In genomic region chr13:31742102-31742695, GRCh38 we compare ENCODE assay signal across 9 cellular contexts. TPM values are rescaled to one million over a fixed set of nuclear protein-coding genes. Genes with fewer than 3 reads are reported as not detected.
DNase-seq lines count a peak whose midpoint lies in the region; ATAC-seq lines count a peak whose summit lies in the region.
"Had no signal": no experiment of that assay in that cellular context is flagged by ENCODE, and none has a peak within 500 bp of the region (broad histone marks: within the 10 kb centered on the region; RNA-seq: fewer than 3 reads in every experiment).

No MANE protein-coding gene starts in this region.

- H3K27me3 ChIP-seq in skeletal muscle satellite cell (ENCODE audit: control insufficient read depth, insufficient read depth, low read length) = no peaks in the 10 kb centered on the region

- peak; percentile 65 for ATAC-seq in GM21825 (IDR thresholded peaks at IDR 0.05; ENCODE audit: unreplicated experiment)

- H3K36me3 ChIP-seq in skeletal muscle satellite cell (ENCODE audit: insufficient read depth, low read length) = no peaks in the 10 kb centered on the region

- peak overlapping the region; percentile 60 for H3K4me2 ChIP-seq in skeletal muscle satellite cell (ENCODE audit: low read length)

- DNase-seq in GM04504 (ENCODE audit: low read depth) (peak; percentile 54), M059J (ENCODE audit: low read depth) (peak; percentile 69), T follicular helper cell (ENCODE audit: low read depth) (peak; percentile 25), anterior cingulate cortex (lab: John Stamatoyannopoulos, UW) (peak in 51 of 58 donors; percentile 3 to 71 (median 20)), hypothalamus (lab: John Stamatoyannopoulos, UW) (peak in 41 of 51 donors; percentile 1 to 70 (median 19)), T1000 (lab: John Stamatoyannopoulos, UW) (no peak)

- H3K9me3 ChIP-seq in skeletal muscle satellite cell (replicated peaks; ENCODE audit: low read length) = no peaks in the 10 kb centered on the region

- peak overlapping the region; percentile 62 for H3K9ac ChIP-seq in skeletal muscle satellite cell (ENCODE audit: low read depth, low read length)

- peaks cover 10% of the 10 kb centered on the region for H3K4me1 ChIP-seq in skeletal muscle satellite cell (ENCODE audit: control insufficient read depth, insufficient read depth, low read length)

- no peak overlapping the region for H3K4me3 ChIP-seq in skeletal muscle satellite cell (ENCODE audit: low read length)
- H3K4me3 ChIP-seq: skin epidermis had no signal

RNA-seq across cellular contexts. Expression of gene RXFP2, which starts 2.9 kb away (rescaled TPM):
- total RNA-seq in M059J (2014; rRNA removed; shearing (Covaris generic)) = 0.07 TPM in 1 of 2 replicates, not detected in the other
- not detected in 2 replicates for total RNA-seq in skeletal muscle satellite cell (2012; rRNA removed)
